In genomic region chr12:14802961-14803829, GRCh38 we compare ENCODE assay signal across 1 cellular context.
TF ChIP-seq lines count a peak whose summit lies in the region.

Gene C12orf60, plus strand, starts transcription at chr12:14803670. Its CDS starts 19,266 bp downstream, at chr12:14822936.
Gene WBP11, minus strand, starts transcription at chr12:14803478. Its CDS starts 2,095 bp downstream, at chr12:14801383.

TF ChIP-seq in IMR-90, 13 proteins besides CTCF, POLR2A, EP300 and RAD21 (continued from another document):
- TF ChIP-seq USF2 (IDR thresholded peaks at IDR 0.05; ENCODE audit: low read depth, low read length), result no peak
- peak; percentile 14; the same call in 1 of the 2 replicates for TF ChIP-seq MAZ (IDR thresholded peaks at IDR 0.05; ENCODE audit: borderline replicate concordance, low read depth, low read length)
- TF ChIP-seq SMC3 (IDR thresholded peaks at IDR 0.05; ENCODE audit: low read depth, low read length), result no peak
- TF ChIP-seq MAFK (IDR thresholded peaks at IDR 0.05; ENCODE audit: low read depth, low read length), result no peak
- no peak for TF ChIP-seq FOS (IDR thresholded peaks at IDR 0.05; ENCODE audit: low read depth, low read length)
- TF ChIP-seq NFE2L2 (IDR thresholded peaks at IDR 0.05; ENCODE audit: low read depth, low read length), result peak; percentile 60; the same call in 1 of the 2 replicates
TF ChIP-seq in IMR-90: peak in this region for 5.
